Comparison of ENCODE assay signal across 8 cellular contexts in genomic region chr7:102125127-102125561, GRCh38.
DNase-seq lines count a peak whose midpoint lies in the region; ATAC-seq and TF ChIP-seq lines count a peak whose summit lies in the region.

No MANE protein-coding gene starts in this region.

- H3K36me3 ChIP-seq in mucosa of descending colon (ENCODE audit: low read depth) (no peaks in the 10 kb centered on the region), MM.1S (replicated peaks; ENCODE audit: insufficient read depth, low read length) (no peaks in the 10 kb centered on the region)

- H3K9ac ChIP-seq in MM.1S (ENCODE audit: low read length): no peak overlapping the region

- no peak overlapping the region for H3K4me3 ChIP-seq in mucosa of descending colon
- H3K4me3 ChIP-seq in MM.1S (ENCODE audit: low read length): no peak overlapping the region
- no peak overlapping the region for H3K4me3 ChIP-seq in lower leg skin (ENCODE audit: low read depth, poor library complexity, severe bottlenecking)

- no peak for TF ChIP-seq POLR2A in lower leg skin (IDR thresholded peaks at IDR 0.05)

- no peak overlapping the region for H2AFZ ChIP-seq in MM.1S (ENCODE audit: low read length)

- WGBS in lower leg skin, 2 donors: 72 to 77% methylated on average over 14 to 15 of the region's 15 CpGs

- no peaks in the 10 kb centered on the region for H3F3A ChIP-seq in MM.1S (ENCODE audit: insufficient read depth, low read length)

- H3K4me1 ChIP-seq in mucosa of descending colon (ENCODE audit: low read depth) (no peaks in the 10 kb centered on the region), MM.1S (ENCODE audit: low read length) (peaks cover 13% of the 10 kb centered on the region)

- no peaks in the 10 kb centered on the region for H3K79me2 ChIP-seq in MM.1S (ENCODE audit: low read length)

- ATAC-seq in mucosa of descending colon: peak; percentile 16
- ATAC-seq in GM21390 (IDR thresholded peaks at IDR 0.05; ENCODE audit: unreplicated experiment): no peak

- H3K4me2 ChIP-seq in MM.1S (ENCODE audit: low read depth, low read length): no peak overlapping the region

- intact Hi-C loops in mucosa of descending colon (cut with DNase I, micrococcal nuclease) (loop anchor here in 1 of 2 donors (10.0 kb wide), 1 partner anchor 310 kb away; the partner anchor contains the start of gene CUX1), lower leg skin (cut with DNase I; ENCODE audit: low total_unique reads) (no loop called here)

- no peaks in the 10 kb centered on the region for H4K20me1 ChIP-seq in MM.1S (ENCODE audit: insufficient read depth, low read length)

- H3K27me3 ChIP-seq in MM.1S (replicated peaks; ENCODE audit: insufficient read depth, low read length): no peaks in the 10 kb centered on the region

- TF ChIP-seq CTCF in mucosa of descending colon (IDR thresholded peaks at IDR 0.05) (no peak), MM.1S (IDR thresholded peaks at IDR 0.05; ENCODE audit: low read length) (no peak), lower leg skin (IDR thresholded peaks at IDR 0.05) (no peak)

- H3K27ac ChIP-seq in MM.1S (ENCODE audit: low read length): no peak overlapping the region

- peak; percentile 95 for DNase-seq in Daoy (ENCODE audit: low read depth)
- DNase-seq in HK-2 (ENCODE audit: unreplicated experiment): peak; percentile 92
- peak; percentile 44 for DNase-seq in cerebellum (ENCODE audit: low spot score)
- peak in 1 of 3 donors; percentile 21 for DNase-seq in mucosa of descending colon
- no peak for DNase-seq in MM.1S
- DNase-seq in NOMO-1 treated with dmso at 0.1 percent for 144 hours (lab: John Stamatoyannopoulos, UW; ENCODE audit: unreplicated experiment): no peak
- no peak for DNase-seq in lower leg skin (ENCODE audit: low spot score in 2 of 2)

- H3K9me3 ChIP-seq in mucosa of descending colon (no peaks in the 10 kb centered on the region), MM.1S (replicated peaks; ENCODE audit: insufficient read depth, low read length) (no peaks in the 10 kb centered on the region)

- H3K9me2 ChIP-seq in MM.1S (replicated peaks; ENCODE audit: insufficient read depth, low read length): no peaks in the 10 kb centered on the region

Comparison
In these comparisons a context has a peak if more than half of its experiments do, and no peak if none do; other contexts are left out.
1. DNase-seq: peak in Daoy (single experiment), HK-2 (single experiment) and cerebellum (single experiment); none in MM.1S (single experiment), NOMO-1 treated with dmso at 0.1 percent for 144 hours (single experiment) and lower leg skin (0 of 2).